Comparison of ENCODE assay signal across 23 cellular contexts in genomic region chr1:186943891-186944686, GRCh38.
"Had no signal": no experiment of that assay in that cellular context is flagged by ENCODE, and none has a peak within 500 bp of the region (broad histone marks: within the 10 kb centered on the region; RNA-seq: fewer than 3 reads in every experiment).

No MANE protein-coding gene starts in this region.

- H2AFZ ChIP-seq: neural progenitor cell had no signal

- H3K4me3 ChIP-seq: colonic mucosa, esophagus muscularis mucosa, lower lobe of right lung, neural progenitor cell, prostate gland, skin epidermis, spleen, thoracic aorta, tibial nerve, vagina had no signal

- H3K4me2 ChIP-seq: neural progenitor cell had no signal

- H3K27me3 ChIP-seq: colonic mucosa, esophagus muscularis mucosa, neural progenitor cell, spleen, tibial nerve, vagina had no signal

- DNase-seq: colonic mucosa; effector CD4-positive, alpha-beta T cell; foreskin melanocyte; hypothalamus; immature natural killer cell; islet precursor cell; kidney glomerular epithelial cell; left ventricle myocardium superior; lower lobe of right lung; midbrain; naive thymus-derived CD4-positive, alpha-beta T cell; nucleus accumbens; right cardiac atrium; spleen; stimulated activated CD4-positive, alpha-beta T cell treated with anti-CD3 and anti-CD28 coated beads, Interleukin-4, amount 100 ng/mL, for 4 hours had no signal

- H3K27ac ChIP-seq: colonic mucosa, esophagus muscularis mucosa, lower lobe of right lung, neural progenitor cell, prostate gland, skin epidermis, thoracic aorta, tibial nerve, vagina had no signal

- H3K4me1 ChIP-seq: colonic mucosa, lower lobe of right lung, neural progenitor cell, prostate gland, spleen, tibial nerve, vagina had no signal

- H3K9ac ChIP-seq: neural progenitor cell had no signal

- H3K9me3 ChIP-seq: colonic mucosa, esophagus muscularis mucosa, lower lobe of right lung, prostate gland, spleen, thoracic aorta, tibial nerve, vagina had no signal

- H3K36me3 ChIP-seq: colonic mucosa, esophagus muscularis mucosa, lower lobe of right lung, neural progenitor cell, prostate gland, thoracic aorta, tibial nerve, vagina had no signal

- ATAC-seq: left ventricle myocardium superior; lower lobe of right lung; naive thymus-derived CD4-positive, alpha-beta T cell; stimulated activated memory B cell treated with anti-CD40 and anti-IgM and Interleukin-4, amounts not matched to agents 10 μg/mL and 1 μg/mL and 100 μg/mL, for 72 hours had no signal
